Comparison of ENCODE assay signal across 8 cellular contexts in genomic region chr16:29199626-29200025, GRCh38.
DNase-seq lines count a peak whose midpoint lies in the region; ATAC-seq and TF ChIP-seq lines count a peak whose summit lies in the region.
"Not testable (repeated sequence)": the region's sequence is repeated elsewhere in the genome, so short reads cannot be mapped to it uniquely, and the experiment has no call there.

No MANE protein-coding gene starts in this region.

- H3K36me3 ChIP-seq in BJ (ENCODE audit: control insufficient read depth, insufficient read depth, low read length); RWPE2 (ENCODE audit: low read depth); brain microvascular endothelial cell (replicated peaks); sigmoid colon: not testable (repeated sequence)

- H3K4me1 ChIP-seq in RWPE2 (ENCODE audit: insufficient read depth, poor library complexity, severe bottlenecking): not testable (repeated sequence)
- peaks cover 0 to 67% (median 51%) of the 10 kb centered on the region in 4 donors for H3K4me1 ChIP-seq in sigmoid colon

- TF ChIP-seq CTCF in BJ (IDR thresholded peaks at IDR 0.05; ENCODE audit: insufficient read depth, low read depth, low read length); RWPE2 (IDR thresholded peaks at IDR 0.05; ENCODE audit: poor library complexity, severe bottlenecking); brain microvascular endothelial cell (IDR thresholded peaks at IDR 0.05; ENCODE audit: low read depth, low read length, missing control alignments); fibroblast of mammary gland (conservative IDR thresholded peaks at IDR 0.05; ENCODE audit: control insufficient read depth, insufficient read depth, low read depth, low read length); sigmoid colon (IDR thresholded peaks at IDR 0.05); type B pancreatic cell (conservative IDR thresholded peaks at IDR 0.05): not testable (repeated sequence)

- H3K27ac Mint-ChIP-seq in type B pancreatic cell: not testable (repeated sequence)

- CTCF ChIA-PET in BJ (lab: Yijun Ruan, JAX): not testable (repeated sequence)

- POLR2A ChIA-PET in BJ (lab: Charles Lee): not testable (repeated sequence)

- H3K9me3 ChIP-seq in RWPE2 (ENCODE audit: severe bottlenecking); sigmoid colon: not testable (repeated sequence)

- not testable (repeated sequence) for ATAC-seq in RWPE2 (ENCODE audit: low read depth)

- H3K4me1 Mint-ChIP-seq in type B pancreatic cell (ENCODE audit: unreplicated experiment): peaks cover 20% of the 10 kb centered on the region

- not testable (repeated sequence) for H3K27me3 Mint-ChIP-seq in type B pancreatic cell

- TF ChIP-seq EP300 in sigmoid colon (IDR thresholded peaks at IDR 0.05): peak; percentile 45 to 86 (median 62)

- not testable (repeated sequence) for TF ChIP-seq POLR2A in sigmoid colon (IDR thresholded peaks at IDR 0.05)

- intact Hi-C loops in sigmoid colon (cut with DNase I): not testable (repeated sequence)

- WGBS in sigmoid colon, 2 donors: 76 to 86% methylated on average over 15 of the region's 15 CpGs

- H3K4me3 Mint-ChIP-seq in type B pancreatic cell: not testable (repeated sequence)

- in situ Hi-C loops in brain microvascular endothelial cell (cut with HindIII; ENCODE audit: low pct_ligation_motif_present, low sequenced_read_pairs): not testable (repeated sequence)

- not testable (repeated sequence) for H3K27ac ChIP-seq in RWPE2 (ENCODE audit: poor library complexity, severe bottlenecking)
- H3K27ac ChIP-seq in brain microvascular endothelial cell (peak overlapping the region; percentile 80), sigmoid colon (peak overlapping the region; percentile 82 to 88 (median 87))

- H3K36me3 Mint-ChIP-seq in type B pancreatic cell: not testable (repeated sequence)

- not testable (repeated sequence) for H3K9me3 Mint-ChIP-seq in type B pancreatic cell

- not testable (repeated sequence) for H3K4me3 ChIP-seq in BJ (ENCODE audit: low read depth, low read length); RWPE2 (ENCODE audit: severe bottlenecking); brain microvascular endothelial cell (ENCODE audit: low read depth, low read length); fibroblast of mammary gland (ENCODE audit: control insufficient read depth, low read depth, low read length)
- H3K4me3 ChIP-seq in sigmoid colon: peak overlapping the region in 1 of 4 donors; percentile 7

- DNase-seq in BJ (ENCODE audit: low read depth): peak; percentile 31
- DNase-seq in RWPE2 (ENCODE audit: low spot score): peak; percentile 13
- not testable (repeated sequence) for DNase-seq in brain microvascular endothelial cell
- DNase-seq in fibroblast of mammary gland (ENCODE audit: low read depth): peak; percentile 83
- DNase-seq in hepatic stellate cell (ENCODE audit: low spot score): peak; percentile 59
- DNase-seq in mucosa of gallbladder (ENCODE audit: low spot score): peak; percentile 40
- DNase-seq in sigmoid colon: peak; percentile 86
- peak; percentile 47 for DNase-seq in type B pancreatic cell (ENCODE audit: extremely low spot score, unreplicated experiment)

- H3K27me3 ChIP-seq in BJ (ENCODE audit: control insufficient read depth, insufficient read depth, low read length); RWPE2 (ENCODE audit: insufficient read depth, poor library complexity, severe bottlenecking); brain microvascular endothelial cell (replicated peaks); sigmoid colon: not testable (repeated sequence)
